In the genomic region with DNA sequence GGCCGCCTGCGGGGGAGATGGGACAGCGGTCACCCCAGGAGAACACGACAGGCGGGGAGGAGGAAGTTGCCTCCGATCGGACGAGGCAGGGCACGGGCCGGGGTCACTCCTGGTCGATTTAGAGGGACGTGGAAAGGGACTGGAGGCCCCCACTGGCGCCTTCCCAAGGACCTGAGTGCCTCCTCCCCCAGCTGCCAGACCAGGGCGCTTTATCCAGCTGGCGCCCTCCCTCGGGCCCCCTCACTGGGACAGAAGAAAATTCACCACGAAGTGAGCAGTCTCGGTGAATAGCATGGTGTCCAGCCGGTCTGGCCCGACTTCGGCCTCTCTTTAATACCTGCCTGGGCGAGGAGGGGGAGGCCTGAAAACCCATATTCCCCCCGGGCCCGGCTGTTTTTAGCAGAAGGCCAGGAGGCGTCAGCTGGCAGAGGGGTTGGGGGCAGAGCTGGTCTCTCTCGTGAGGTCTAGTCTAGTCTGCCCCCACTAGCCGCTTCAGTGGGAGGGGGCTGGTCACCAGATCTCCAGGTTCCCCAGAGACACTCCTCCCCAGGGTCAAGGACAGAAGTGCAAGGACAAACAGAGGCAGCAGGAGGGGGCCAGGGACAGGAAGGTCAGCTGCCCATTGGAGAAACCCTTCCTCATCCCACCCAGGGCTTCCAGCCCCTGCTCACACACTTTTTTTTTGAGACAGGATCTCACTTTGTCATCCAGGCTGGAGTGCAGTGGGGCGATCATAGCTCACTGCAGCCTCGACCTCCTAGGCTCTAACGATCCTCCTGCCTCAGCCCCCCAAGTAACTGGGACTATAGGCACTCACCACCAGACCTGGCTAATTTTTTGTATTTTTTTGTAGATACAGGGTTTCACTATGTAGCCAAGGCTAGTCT, we compare ENCODE assay signal across 8 cellular contexts. TPM values are rescaled to one million over a fixed set of nuclear protein-coding genes. Genes with fewer than 3 reads are reported as not detected.
DNase-seq lines count a peak whose midpoint lies in the region; ATAC-seq and TF ChIP-seq lines count a peak whose summit lies in the region.

No MANE protein-coding gene starts in this region.

- H2AFZ ChIP-seq in hepatocyte: peak overlapping the region; percentile 60

- H3K9me2 ChIP-seq in hepatocyte (replicated peaks; ENCODE audit: insufficient read depth): no peaks in the 10 kb centered on the region

- H3K79me2 ChIP-seq in hepatocyte: peaks cover 12% of the 10 kb centered on the region

- peak overlapping the region; percentile 95 for H3K4me2 ChIP-seq in hepatocyte

- peak overlapping the region; percentile 97 for H3K27ac ChIP-seq in hepatocyte

- 13% methylated on average over 27 of the region's 30 CpGs for WGBS in hepatocyte (ENCODE audit: low lambda C conversion rate, missing lambda C conversion rate)

- peak overlapping the region; percentile 89 for H3K9ac ChIP-seq in adipocyte (ENCODE audit: low read length)

- no peaks in the 10 kb centered on the region for H4K20me1 ChIP-seq in hepatocyte (ENCODE audit: insufficient read depth, poor library complexity, severe bottlenecking)

- H3K4me3 ChIP-seq in adipocyte (ENCODE audit: low read length) (peak overlapping the region; percentile 83), hepatocyte (peak overlapping the region; percentile 62)

- H3K36me3 ChIP-seq in adipocyte (ENCODE audit: control insufficient read depth, insufficient read depth, low read length, severe bottlenecking) (no peaks in the 10 kb centered on the region), hepatocyte (replicated peaks; ENCODE audit: insufficient read depth, low read depth) (no peaks in the 10 kb centered on the region)

- H3K4me1 ChIP-seq in adipocyte (ENCODE audit: control insufficient read depth, insufficient read depth, low read length) (peaks cover 27% of the 10 kb centered on the region), hepatocyte (ENCODE audit: insufficient read depth) (peaks cover 23% of the 10 kb centered on the region)

- DNase-seq in NCI-H2081 (lab: John Stamatoyannopoulos, UW) (peak; percentile 28 to 65), NCI-H2081 treated with DMSO at 0.1 percent for 48 hours (lab: John Stamatoyannopoulos, UW) (no peak), HUDEP-2 (lab: John Stamatoyannopoulos, UW; ENCODE audit: unreplicated experiment in 76 of 76) (peak in 43 of 76 experiments; percentile 11 to 69 (median 44)), adipocyte (ENCODE audit: low read depth) (peak; percentile 80), hepatocyte (ENCODE audit: low spot score) (peak; percentile 82), retina (peak; percentile 88), OCI-M2 (lab: John Stamatoyannopoulos, UW; ENCODE audit: unreplicated experiment) (no peak)

- no peaks in the 10 kb centered on the region for H3K9me3 ChIP-seq in adipocyte (ENCODE audit: control insufficient read depth, low read length)
- H3K9me3 ChIP-seq in hepatocyte (ENCODE audit: low read depth): no peaks in the 10 kb centered on the region

- H3K27me3 ChIP-seq in adipocyte (replicated peaks; ENCODE audit: control insufficient read depth, insufficient read depth, low read length) (no peaks in the 10 kb centered on the region), hepatocyte (no peaks in the 10 kb centered on the region)

- TF ChIP-seq CTCF in hepatocyte (IDR thresholded peaks at IDR 0.05; ENCODE audit: poor library complexity): peak; percentile 8

- ATAC-seq in GM18861 (IDR thresholded peaks at IDR 0.05; ENCODE audit: unreplicated experiment): no peak

RNA-seq across cellular contexts. Expression of gene FAM229A, which starts 10.2 kb away (rescaled TPM):
- 4.2 and 5.4 TPM in 2 replicates for total RNA-seq in hepatocyte
- polyA plus RNA-seq in hepatocyte: 3.4 and 5.2 TPM in 2 replicates

RNA-seq across cellular contexts. Expression of gene TSSK3, which starts 10.2 kb away (rescaled TPM):
- total RNA-seq in hepatocyte: 1.4 TPM in 1 of 2 replicates, not detected in the other
- 1.4 and 1.5 TPM in 2 replicates for polyA plus RNA-seq in hepatocyte

RNA-seq across cellular contexts. Expression of gene MARCKSL1, which starts 16.1 kb away (rescaled TPM):
- total RNA-seq in hepatocyte: 143 and 149 TPM in 2 replicates
- 346 and 358 TPM in 2 replicates for polyA plus RNA-seq in hepatocyte

RNA-seq across cellular contexts. Expression of gene BSDC1, which starts 42.1 kb away (rescaled TPM):
- total RNA-seq in hepatocyte: 69.6 and 80.5 TPM in 2 replicates
- polyA plus RNA-seq in hepatocyte: 56.2 and 65.7 TPM in 2 replicates

Comparison
In these comparisons a context has a peak if more than half of its experiments do, and no peak if none do; other contexts are left out.
1. DNase-seq: peak in NCI-H2081 (2 of 2), HUDEP-2 (43 of 76), adipocyte (single experiment), hepatocyte (single experiment) and retina (single experiment); none in NCI-H2081 treated with DMSO at 0.1 percent for 48 hours (single experiment) and OCI-M2 (single experiment).